In the genomic region with DNA sequence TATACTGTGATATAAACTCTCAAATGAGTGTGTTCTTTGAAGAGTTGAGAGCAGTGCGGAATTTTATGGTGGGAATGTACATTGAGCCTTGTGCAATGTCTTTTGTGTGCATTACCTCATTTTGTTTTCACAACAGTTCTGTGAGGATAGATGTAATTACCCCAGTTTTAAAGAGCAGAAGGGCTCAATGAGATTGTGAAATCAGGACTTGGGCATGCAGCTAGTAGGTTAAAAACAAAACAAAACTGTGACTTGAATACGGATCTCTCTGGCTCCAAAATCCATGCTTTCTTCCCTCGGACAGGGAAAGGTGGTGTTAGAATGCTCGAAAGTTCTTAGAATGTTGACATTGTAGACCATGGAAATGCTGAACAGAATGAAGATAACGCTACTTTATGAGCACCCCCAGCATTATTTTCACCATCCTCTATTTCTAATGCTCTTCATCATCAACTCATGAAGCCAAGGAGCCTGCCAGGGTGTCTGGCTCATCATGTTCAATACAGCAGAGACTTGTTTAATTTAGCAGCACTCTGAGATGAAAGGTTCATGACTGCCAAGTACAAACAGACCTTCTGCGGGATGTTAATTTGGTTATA, we compare ENCODE assay signal across 11 cellular contexts. TPM values are rescaled to one million over a fixed set of nuclear protein-coding genes. Genes with fewer than 3 reads are reported as not detected.
A peak's percentile ranks its signal among the peaks of the same experiment; 100 is the strongest.
DNase-seq lines count a peak whose midpoint lies in the region; ATAC-seq and TF ChIP-seq lines count a peak whose summit lies in the region.
"Had no signal": no experiment of that assay in that cellular context is flagged by ENCODE, and none has a peak within 500 bp of the region (broad histone marks: within the 10 kb centered on the region; RNA-seq: fewer than 3 reads in every experiment).

No MANE protein-coding gene starts in this region.

- peaks cover 34% of the 10 kb centered on the region for H3K4me1 ChIP-seq in PC-9 (replicated peaks; ENCODE audit: insufficient read depth)
- H3K4me1 ChIP-seq in Peyer's patch, result peaks cover 0 to 45% (median 0%) of the 10 kb centered on the region in 4 donors

- no peak for TF ChIP-seq POLR2A in Peyer's patch (IDR thresholded peaks at IDR 0.05)

- peak overlapping the region; percentile 11 for H3K27ac Mint-ChIP-seq in nephron progenitor cell

- H3K79me2 ChIP-seq in PC-9 (ENCODE audit: low read depth), result peaks cover 85% of the 10 kb centered on the region

- H3K4me3 ChIP-seq in AG04449 (ENCODE audit: low read depth, low read length) (no peak overlapping the region), PC-9 (no peak overlapping the region), fibroblast of mammary gland (ENCODE audit: control insufficient read depth, low read depth, low read length) (no peak overlapping the region), Peyer's patch (peak overlapping the region in 1 of 4 donors; percentile 2)

- ATAC-seq in HG03139 (IDR thresholded peaks at IDR 0.05; ENCODE audit: unreplicated experiment), result no peak
- ATAC-seq: activated CD4-positive, CD25-positive, alpha-beta regulatory T cell treated with anti-CD3 and anti-CD28 coated beads, Interleukin-2, amount 50 U/mL, for 24 hours had no signal

- H3K4me2 ChIP-seq in PC-9, result peak overlapping the region; percentile 26; the same call in 1 of the 2 replicates

- POLR2A ChIA-PET in AG04449 (lab: Yijun Ruan, JAX), result no interaction called here
- POLR2A ChIA-PET in PC-9 (lab: Charles Lee; ENCODE audit: unreplicated experiment), result no interaction called here

- no peak overlapping the region for H3K4me3 Mint-ChIP-seq in nephron progenitor cell

- peaks cover 53% of the 10 kb centered on the region for H3K36me3 Mint-ChIP-seq in nephron progenitor cell (ENCODE audit: low read depth)

- intact Hi-C loops in PC-9 (cut with micrococcal nuclease; ENCODE audit: unreplicated experiment), result no loop called here

- H3K27me3 ChIP-seq in PC-9 (ENCODE audit: insufficient read depth, low read depth) (no peaks in the 10 kb centered on the region), Peyer's patch (no peaks in the 10 kb centered on the region)

- H3K4me1 Mint-ChIP-seq in nephron progenitor cell, result peaks cover 27% of the 10 kb centered on the region

- H4K20me1 ChIP-seq in PC-9 (ENCODE audit: insufficient read depth), result no peaks in the 10 kb centered on the region

- H3K27ac ChIP-seq in PC-9 (peak overlapping the region; percentile 64), Peyer's patch (peak overlapping the region in 2 of 4 donors; percentile 3 to 64)

- no peaks in the 10 kb centered on the region for H3K27me3 Mint-ChIP-seq in nephron progenitor cell (ENCODE audit: low read depth, poor library complexity)

- H3F3A ChIP-seq in PC-9 (ENCODE audit: insufficient read depth, low read depth), result peaks cover 17% of the 10 kb centered on the region

- H3K9me2 ChIP-seq in PC-9 (ENCODE audit: insufficient read depth), result no peaks in the 10 kb centered on the region

- TF ChIP-seq CTCF in AG04449 (IDR thresholded peaks at IDR 0.05; ENCODE audit: insufficient read depth, low read length, missing control alignments) (no peak), PC-9 (conservative IDR thresholded peaks at IDR 0.05) (no peak), fibroblast of mammary gland (conservative IDR thresholded peaks at IDR 0.05; ENCODE audit: control insufficient read depth, insufficient read depth, low read depth, low read length) (no peak), nephron progenitor cell (IDR thresholded peaks at IDR 0.05) (no peak), Peyer's patch (IDR thresholded peaks at IDR 0.05) (no peak)

- H3K9me3 ChIP-seq in PC-9 (ENCODE audit: insufficient read depth, low read depth) (no peaks in the 10 kb centered on the region), Peyer's patch (no peaks in the 10 kb centered on the region)

- H2AFZ ChIP-seq in PC-9, result no peak overlapping the region

- H3K36me3 ChIP-seq in PC-9 (ENCODE audit: low read depth) (peaks cover 30% of the 10 kb centered on the region; the same call in 1 of the 2 replicates), Peyer's patch (no peaks in the 10 kb centered on the region)

- DNase-seq in AG04449 (ENCODE audit: low read depth, low spot score) (peak; percentile 14), PC-9 (no peak), fibroblast of mammary gland (ENCODE audit: low read depth) (peak; percentile 77), nephron progenitor cell (no peak), Peyer's patch (no peak), GF-D8 (lab: John Stamatoyannopoulos, UW) (no peak), RKO (ENCODE audit: low spot score) (no peak)
- DNase-seq: KG1, SHP77 treated with DMSO at 0.1 percent for 48 hours had no signal

- BruUV-seq in PC-9 (replicated peaks; lab: Mats Ljungman, UMichigan), result no TSS peak

- CTCF ChIA-PET in AG04449 (lab: Yijun Ruan, JAX) (no interaction called here), PC-9 (lab: Charles Lee) (no interaction called here)

- no peaks in the 10 kb centered on the region for H3K9me3 Mint-ChIP-seq in nephron progenitor cell

RNA-seq across cellular contexts. Expression of a gene that starts 17.1 kb away (rescaled TPM):
- total RNA-seq in PC-9 (2021) (47.3 and 71.5 TPM in 2 replicates), Peyer's patch (100 to 1,000 TPM in 1 of 4 donors, 10 to 100 TPM in 3; 42.2 to 136 (median 68.7) TPM)

Comparison
In these comparisons a context has a peak if more than half of its experiments do, and no peak if none do; other contexts are left out.
1. DNase-seq: peak in AG04449 (single experiment) and fibroblast of mammary gland (single experiment); none in PC-9 (0 of 2), nephron progenitor cell (single experiment), Peyer's patch (0 of 3), GF-D8 (single experiment) and RKO (single experiment).